In genomic region chr3:14203521-14204079, GRCh38 we compare ENCODE assay signal across 8 cellular contexts. TPM values are rescaled to one million over a fixed set of nuclear protein-coding genes. Genes with fewer than 3 reads are reported as not detected.
DNase-seq lines count a peak whose midpoint lies in the region; ATAC-seq and TF ChIP-seq lines count a peak whose summit lies in the region.

No MANE protein-coding gene starts in this region.

- no peak overlapping the region for H3K9ac ChIP-seq in OCI-LY3 (ENCODE audit: low read length)

- no peak overlapping the region for H3K4me3 Mint-ChIP-seq in activated T-helper 17 cell treated with anti-CD3 and anti-CD28 coated beads, Interleukin-2, amount 50 U/mL, for 72 hours

- H3K36me3 ChIP-seq in GM06990 (ENCODE audit: control insufficient read depth, insufficient read depth, low read length) (peaks cover 2% of the 10 kb centered on the region; the same call in 1 of the 2 replicates), OCI-LY3 (replicated peaks; ENCODE audit: low read depth, low read length) (peaks cover 14% of the 10 kb centered on the region)

- no peak overlapping the region for H3K27ac ChIP-seq in OCI-LY3 (ENCODE audit: low read length)
- H3K27ac ChIP-seq in foreskin keratinocyte: no peak overlapping the region

- no peaks in the 10 kb centered on the region for H3K9me3 ChIP-seq in OCI-LY3 (ENCODE audit: insufficient read depth, low read length)

- peaks cover 5% of the 10 kb centered on the region for H3K4me1 Mint-ChIP-seq in activated T-helper 17 cell treated with anti-CD3 and anti-CD28 coated beads, Interleukin-2, amount 50 U/mL, for 72 hours

- TF ChIP-seq CTCF in GM06990 (IDR thresholded peaks at IDR 0.05; ENCODE audit: insufficient read depth, low read length, poor library complexity, severe bottlenecking) (peak; percentile 80), OCI-LY3 (IDR thresholded peaks at IDR 0.05; ENCODE audit: low read depth, low read length) (peak; percentile 92), foreskin keratinocyte (conservative IDR thresholded peaks at IDR 0.05) (peak; percentile 94)

- peaks cover 6% of the 10 kb centered on the region; the same call in 1 of the 2 replicates for H3K4me1 ChIP-seq in OCI-LY3 (ENCODE audit: low read length)
- H3K4me1 ChIP-seq in foreskin keratinocyte: peaks cover 14% of the 10 kb centered on the region

- ATAC-seq in activated T-helper 17 cell treated with anti-CD3 and anti-CD28 coated beads, Interleukin-2, amount 50 U/mL, for 72 hours (replicated peaks): peak; percentile 58
- ATAC-seq in foreskin keratinocyte (peak; percentile 55), GM18870 (IDR thresholded peaks at IDR 0.05; ENCODE audit: unreplicated experiment) (no peak), HG03457 (IDR thresholded peaks at IDR 0.05; ENCODE audit: unreplicated experiment) (no peak)

- H3K36me3 Mint-ChIP-seq in activated T-helper 17 cell treated with anti-CD3 and anti-CD28 coated beads, Interleukin-2, amount 50 U/mL, for 72 hours (ENCODE audit: low read depth): peaks cover 16% of the 10 kb centered on the region

- H3K27me3 ChIP-seq in GM06990 (replicated peaks; ENCODE audit: control insufficient read depth, insufficient read depth, low read length) (no peaks in the 10 kb centered on the region), OCI-LY3 (ENCODE audit: low read depth, low read length) (no peaks in the 10 kb centered on the region), foreskin keratinocyte (no peaks in the 10 kb centered on the region)

- no peaks in the 10 kb centered on the region for H3K79me2 ChIP-seq in OCI-LY3 (ENCODE audit: low read length)

- H3K4me2 ChIP-seq in OCI-LY3 (ENCODE audit: low read length): no peak overlapping the region; the same call in 1 of the 2 replicates

- DNase-seq in GM06990 (ENCODE audit: extremely low read depth, insufficient read length) (no peak), HS-5 (ENCODE audit: low read depth) (peak; percentile 34), foreskin keratinocyte (peak in 1 of 2 donors; percentile 64), occipital lobe (lab: John Stamatoyannopoulos, UW) (peak; percentile 41)

- H3K27me3 Mint-ChIP-seq in activated T-helper 17 cell treated with anti-CD3 and anti-CD28 coated beads, Interleukin-2, amount 50 U/mL, for 72 hours: no peaks in the 10 kb centered on the region

- no peaks in the 10 kb centered on the region for H4K20me1 ChIP-seq in OCI-LY3 (ENCODE audit: insufficient read depth, low read length)

- H3K4me3 ChIP-seq in GM06990 (replicated peaks; ENCODE audit: low read depth, low read length) (no peak overlapping the region), OCI-LY3 (ENCODE audit: low read length) (no peak overlapping the region)

- no peaks in the 10 kb centered on the region for H3K9me3 Mint-ChIP-seq in activated T-helper 17 cell treated with anti-CD3 and anti-CD28 coated beads, Interleukin-2, amount 50 U/mL, for 72 hours

- no peak overlapping the region for H2AFZ ChIP-seq in OCI-LY3 (ENCODE audit: low read depth, low read length)

- no peak overlapping the region for H3K27ac Mint-ChIP-seq in activated T-helper 17 cell treated with anti-CD3 and anti-CD28 coated beads, Interleukin-2, amount 50 U/mL, for 72 hours

RNA-seq across cellular contexts. Expression of gene LSM3, which starts 25.0 kb away (rescaled TPM):
- total RNA-seq in activated T-helper 17 cell treated with anti-CD3 and anti-CD28 coated beads, Interleukin-2, amount 50 U/mL, for 72 hours: 10 to 100 TPM; 15.6 to 20.6 TPM
- total RNA-seq in foreskin keratinocyte (21.7 and 24.4 TPM in 2 replicates), occipital lobe (11.1 TPM)
- 31.3 and 35.0 TPM in 2 replicates for polyA plus RNA-seq in foreskin keratinocyte

RNA-seq across cellular contexts. Expression of gene XPC, which starts 25.2 kb away (rescaled TPM):
- total RNA-seq in activated T-helper 17 cell treated with anti-CD3 and anti-CD28 coated beads, Interleukin-2, amount 50 U/mL, for 72 hours: 10 to 100 TPM; 31.9 to 39.7 TPM
- 44.8 and 53.3 TPM in 2 replicates for total RNA-seq in foreskin keratinocyte
- 23.7 and 26.1 TPM in 2 replicates for polyA plus RNA-seq in foreskin keratinocyte
- 10.6 TPM for total RNA-seq in occipital lobe

Comparison
In these comparisons a context has a peak if more than half of its experiments do, and no peak if none do; other contexts are left out.
1. ATAC-seq: peak in activated T-helper 17 cell treated with anti-CD3 and anti-CD28 coated beads, Interleukin-2, amount 50 U/mL, for 72 hours (single experiment) and foreskin keratinocyte (single experiment); none in GM18870 (single experiment) and HG03457 (single experiment).
2. Peak in every context shown above with its lines, with median percentiles within 50 percentile points of each other: CTCF ChIP-seq.